In the genomic region with DNA sequence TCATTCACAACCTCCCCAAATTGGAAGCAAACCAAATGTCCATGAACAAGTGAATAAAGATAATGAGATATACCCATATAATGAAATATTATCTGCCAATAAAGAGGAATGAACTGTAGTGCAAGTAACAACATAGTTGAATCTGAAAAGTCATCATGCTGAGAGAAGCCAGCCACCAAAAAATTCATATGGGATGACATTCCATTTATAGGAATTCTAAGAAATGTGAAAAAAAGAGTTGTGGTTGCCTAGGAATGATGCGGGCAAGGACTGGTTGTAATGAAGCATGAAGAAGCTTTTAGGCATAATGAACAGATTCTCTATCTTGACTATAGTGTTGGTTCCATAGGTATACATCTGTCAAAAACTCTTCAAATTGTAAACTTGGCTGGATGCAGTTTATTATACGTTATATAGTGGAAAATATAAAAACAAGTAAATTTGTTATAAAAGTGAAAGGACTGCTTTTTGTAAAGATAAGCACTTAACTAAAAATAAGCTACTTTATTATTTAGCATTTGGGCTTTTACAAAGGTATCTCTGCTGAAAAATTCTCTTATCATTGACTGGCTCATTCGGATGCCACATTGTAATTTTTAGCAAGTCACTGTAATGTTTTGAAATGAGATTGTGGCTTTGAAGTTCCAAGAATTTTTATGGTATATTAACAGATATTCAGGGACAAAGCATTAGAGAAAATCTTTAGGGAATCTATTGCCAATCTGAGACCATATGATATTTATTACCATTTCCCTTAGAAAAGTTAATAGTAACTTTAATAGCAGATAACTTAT, we compare ENCODE assay signal across 25 cellular contexts. TPM values are rescaled to one million over a fixed set of nuclear protein-coding genes. Genes with fewer than 3 reads are reported as not detected.
DNase-seq lines count a peak whose midpoint lies in the region; ATAC-seq and TF ChIP-seq lines count a peak whose summit lies in the region.
"Had no signal": no experiment of that assay in that cellular context is flagged by ENCODE, and none has a peak within 500 bp of the region (broad histone marks: within the 10 kb centered on the region; RNA-seq: fewer than 3 reads in every experiment).

No MANE protein-coding gene starts in this region.

- H3K27ac Mint-ChIP-seq in natural killer cell: no peak overlapping the region
- H3K27ac Mint-ChIP-seq: stimulated activated naive CD8-positive, alpha-beta T cell treated with anti-CD3 and anti-CD28 coated beads, Interleukin-15, Interleukin-2, amounts not matched to agents 100 ng/mL and 50 ng/mL, for 24 hours had no signal

- no peaks in the 10 kb centered on the region for H3K36me3 Mint-ChIP-seq in natural killer cell

- H3K9me3 ChIP-seq in SJCRH30 (replicated peaks) (no peaks in the 10 kb centered on the region), vagina (no peaks in the 10 kb centered on the region)
- H3K9me3 ChIP-seq: BLaER1 treated with 17β-estradiol and CSF1 and Interleukin-3, amounts not matched to agents 10 nM and 100 nM; left lung; psoas muscle; tibial artery had no signal

- H3K4me1 ChIP-seq in SJCRH30: peaks cover 11% of the 10 kb centered on the region
- H3K4me1 ChIP-seq in vagina: no peaks in the 10 kb centered on the region
- H3K4me1 ChIP-seq: BLaER1 treated with 17β-estradiol and CSF1 and Interleukin-3, amounts not matched to agents 10 nM and 100 nM; left lung; psoas muscle; tibial artery had no signal

- TF ChIP-seq CTCF in vagina (IDR thresholded peaks at IDR 0.05) (no peak), natural killer cell (IDR thresholded peaks at IDR 0.05) (no peak)

- H3K27me3 Mint-ChIP-seq in natural killer cell (ENCODE audit: low read depth in 2 of 2): no peaks in the 10 kb centered on the region

- intact Hi-C loops in Right ventricle myocardium superior (cut with DNase I) (no loop called here), vagina (cut with DNase I) (no loop called here), natural killer cell (cut with micrococcal nuclease) (no loop called here)

- H3K36me3 ChIP-seq in SJCRH30: peaks cover 43% of the 10 kb centered on the region
- H3K36me3 ChIP-seq in vagina: peaks cover 0 to 8% of the 10 kb centered on the region in 2 donors

- H3K4me3 Mint-ChIP-seq in natural killer cell: no peak overlapping the region
- H3K4me3 Mint-ChIP-seq: stimulated activated naive CD8-positive, alpha-beta T cell treated with anti-CD3 and anti-CD28 coated beads, Interleukin-15, Interleukin-2, amounts not matched to agents 100 ng/mL and 50 ng/mL, for 24 hours had no signal

- no peaks in the 10 kb centered on the region for H3K9me3 Mint-ChIP-seq in natural killer cell
- H3K9me3 Mint-ChIP-seq: stimulated activated naive CD8-positive, alpha-beta T cell treated with anti-CD3 and anti-CD28 coated beads, Interleukin-15, Interleukin-2, amounts not matched to agents 100 ng/mL and 50 ng/mL, for 24 hours had no signal

- no peak overlapping the region for H3K4me3 ChIP-seq in SJCRH30
- no peak overlapping the region for H3K4me3 ChIP-seq in vagina
- H3K4me3 ChIP-seq: BLaER1 treated with 17β-estradiol and CSF1 and Interleukin-3, amounts not matched to agents 10 nM and 100 nM; left lung; psoas muscle; tibial artery had no signal

- H3K27me3 ChIP-seq in SJCRH30 (no peaks in the 10 kb centered on the region), vagina (no peaks in the 10 kb centered on the region)
- H3K27me3 ChIP-seq: BLaER1 treated with 17β-estradiol and CSF1 and Interleukin-3, amounts not matched to agents 10 nM and 100 nM; left lung; tibial artery had no signal

- peak overlapping the region; percentile 51 for H3K27ac ChIP-seq in SJCRH30
- H3K27ac ChIP-seq in vagina: no peak overlapping the region
- H3K27ac ChIP-seq: BLaER1 treated with 17β-estradiol and CSF1 and Interleukin-3, amounts not matched to agents 10 nM and 100 nM; left lung; psoas muscle; tibial artery had no signal

- DNase-seq in GM03348 (ENCODE audit: low spot score) (peak; percentile 42), SJCRH30 (peak; percentile 18 to 32), dedifferentiated amniotic fluid mesenchymal stem cell (ENCODE audit: extremely low spot score) (peak; percentile 69), renal cortical epithelial cell (ENCODE audit: low read depth) (peak; percentile 25), Right ventricle myocardium superior (no peak), vagina (ENCODE audit: extremely low spot score in 2 of 2) (no peak), natural killer cell (no peak)
- DNase-seq: activated CD4-positive, alpha-beta T cell treated with anti-CD3 and anti-CD28 coated beads, Interleukin-2, amount 50 U/mL, for 4 hours; activated CD8-positive, alpha-beta memory T cell treated with anti-CD3 and anti-CD28 coated beads, Interleukin-2, amount 50 U/mL, for 48 hours; activated effector memory CD4-positive, alpha-beta T cell treated with Interleukin-2 at 50 U/mL for 16 hours; Calu3; cerebellar nuclear complex; effector memory CD4-positive, alpha-beta T cell; KBM-7; left lung; MV-4-11; NCI-H187 treated with DMSO at 0.1 percent for 48 hours; psoas muscle; SIG-M5; small intestine; stimulated activated CD4-positive, alpha-beta T cell treated with anti-CD3 and anti-CD28 coated beads, Interleukin-2, amount 100 ng/mL, for 48 hours; tibial artery had no signal

- no peak for TF ChIP-seq POLR2A in vagina (IDR thresholded peaks at IDR 0.05)

- no peaks in the 10 kb centered on the region for H3K4me1 Mint-ChIP-seq in natural killer cell

- ATAC-seq in Right ventricle myocardium superior (ENCODE audit: poor library complexity) (no peak), natural killer cell (no peak)
- ATAC-seq: esophagus mucosa, left lung, psoas muscle had no signal

RNA-seq across cellular contexts. Expression of a gene that starts 21.2 kb away (rescaled TPM):
- not detected in 2 replicates for total RNA-seq in SJCRH30 (2014; rRNA removed; shearing (Covaris generic))
- total RNA-seq in renal cortical epithelial cell (0.65 TPM in 1 of 2 replicates, not detected in the other), Right ventricle myocardium superior (not detected), vagina (0.25 TPM), natural killer cell (under 1 TPM in 1 of 3 donors, not detected in 2; 0.48 TPM)
- total RNA-seq: esophagus mucosa, psoas muscle had no signal

Comparison
In these comparisons a context has a peak if more than half of its experiments do, and no peak if none do; other contexts are left out.
1. DNase-seq: peak in GM03348 (single experiment), SJCRH30 (2 of 2), dedifferentiated amniotic fluid mesenchymal stem cell (single experiment) and renal cortical epithelial cell (single experiment); none in Right ventricle myocardium superior (single experiment), vagina (0 of 2) and natural killer cell (single experiment).